In the genomic region with DNA sequence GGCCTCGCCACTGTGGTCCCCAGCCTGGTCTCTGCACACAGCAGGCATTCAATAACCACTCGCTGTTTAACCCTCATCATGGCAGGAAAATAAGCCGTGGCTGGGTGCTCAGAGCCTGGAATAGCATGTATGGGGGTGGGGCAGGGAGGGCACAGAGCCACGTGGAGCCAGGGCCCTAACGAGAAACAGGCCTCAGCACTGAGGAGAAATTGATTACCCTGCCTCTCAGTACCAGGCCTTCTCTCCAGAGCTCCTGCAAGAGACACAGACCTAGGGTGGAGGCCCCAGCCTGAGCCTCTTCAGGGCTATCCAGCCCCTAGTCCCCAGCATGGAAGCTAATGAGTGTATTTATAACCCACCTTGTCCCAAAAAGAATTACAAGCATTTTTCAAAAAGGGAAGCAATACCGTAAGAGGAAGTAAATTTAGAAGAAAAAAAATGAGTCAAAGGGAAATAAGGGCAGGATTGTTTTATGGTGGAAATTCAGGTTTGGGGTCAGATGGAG, we compare ENCODE assay signal across 9 cellular contexts.
DNase-seq lines count a peak whose midpoint lies in the region; ATAC-seq, FAIRE-seq and TF ChIP-seq lines count a peak whose summit lies in the region.
"Had no signal": no experiment of that assay in that cellular context is flagged by ENCODE, and none has a peak within 500 bp of the region (broad histone marks: within the 10 kb centered on the region; RNA-seq: fewer than 3 reads in every experiment).

No MANE protein-coding gene starts in this region.

- peaks cover under 1 to 2% of the 10 kb centered on the region in 2 donors for H3K36me3 Mint-ChIP-seq in activated T-cell treated with anti-CD3 and anti-CD28 coated beads, Interleukin-2, amount 50 U/mL, for 72 hours (ENCODE audit: insufficient read depth in 2 of 2)

- H3K36me3 ChIP-seq in BLaER1 = no peaks in the 10 kb centered on the region
- H3K36me3 ChIP-seq in lower lobe of right lung = no peaks in the 10 kb centered on the region

- ATAC-seq in GM21825 (IDR thresholded peaks at IDR 0.05; ENCODE audit: unreplicated experiment) (peak; percentile 31), lower lobe of right lung (peak; percentile 48 to 63)
- no peak for ATAC-seq in activated T-cell treated with anti-CD3 and anti-CD28 coated beads, Interleukin-2, amount 50 U/mL, for 72 hours (replicated peaks in 1 of 2)
- ATAC-seq: HCT116 had no signal

- peak; percentile 86 for DNase-seq in NOMO-1 treated with DMSO at 0.1 percent for 48 hours (lab: John Stamatoyannopoulos, UW; ENCODE audit: unreplicated experiment)
- no peak for DNase-seq in lower lobe of right lung
- DNase-seq in DMS 273 treated with DMSO at 0.1 percent for 48 hours (lab: John Stamatoyannopoulos, UW) = no peak
- DNase-seq in D721Med (ENCODE audit: insufficient read length, low spot score) = no peak
- no peak for DNase-seq in activated T-cell treated with anti-CD3 and anti-CD28 coated beads, Interleukin-2, amount 50 U/mL, for 72 hours
- DNase-seq in A172 (ENCODE audit: low spot score) = no peak

- H3K4me1 ChIP-seq in BLaER1 (peaks cover 12% of the 10 kb centered on the region), lower lobe of right lung (peaks cover 4% of the 10 kb centered on the region)

- H3K27ac Mint-ChIP-seq in activated T-cell treated with anti-CD3 and anti-CD28 coated beads, Interleukin-2, amount 50 U/mL, for 72 hours = no peak overlapping the region

- H3K4me3 ChIP-seq in BLaER1 (no peak overlapping the region), lower lobe of right lung (no peak overlapping the region)

- FAIRE-seq in D721Med (lab: Jason Lieb, UNC) = no peak

- peak overlapping the region; percentile 23; the same call in 1 of the 2 replicates for H3K4me2 ChIP-seq in BLaER1

- no peaks in the 10 kb centered on the region for H3K9me3 ChIP-seq in BLaER1
- no peaks in the 10 kb centered on the region for H3K9me3 ChIP-seq in lower lobe of right lung

- no peaks in the 10 kb centered on the region for H3K27me3 ChIP-seq in BLaER1
- H3K27me3 ChIP-seq in lower lobe of right lung (ENCODE audit: low read depth) = no peaks in the 10 kb centered on the region

- peaks cover 32% of the 10 kb centered on the region for H3K27me3 Mint-ChIP-seq in activated T-cell treated with anti-CD3 and anti-CD28 coated beads, Interleukin-2, amount 50 U/mL, for 72 hours (ENCODE audit: low read depth)

- no peak overlapping the region for H3K4me3 Mint-ChIP-seq in activated T-cell treated with anti-CD3 and anti-CD28 coated beads, Interleukin-2, amount 50 U/mL, for 72 hours

- TF ChIP-seq CTCF in lower lobe of right lung (IDR thresholded peaks at IDR 0.05) (no peak), D721Med (IDR thresholded peaks at IDR 0.05; ENCODE audit: insufficient read depth, missing control alignments) (no peak)

- H3K27ac ChIP-seq in BLaER1 (no peak overlapping the region), lower lobe of right lung (peak overlapping the region; percentile 76)

- H3K9ac ChIP-seq in BLaER1 = no peak overlapping the region

- H4K20me1 ChIP-seq in BLaER1 = no peaks in the 10 kb centered on the region

- intact Hi-C loops in lower lobe of right lung (cut with DNase I) = no loop called here

- peaks cover 3 to 5% of the 10 kb centered on the region in 2 donors for H3K9me3 Mint-ChIP-seq in activated T-cell treated with anti-CD3 and anti-CD28 coated beads, Interleukin-2, amount 50 U/mL, for 72 hours

- peaks cover 5% of the 10 kb centered on the region for H3K4me1 Mint-ChIP-seq in activated T-cell treated with anti-CD3 and anti-CD28 coated beads, Interleukin-2, amount 50 U/mL, for 72 hours (ENCODE audit: low read depth)

Comparison
In these comparisons a context has a peak if more than half of its experiments do, and no peak if none do; other contexts are left out.
1. ATAC-seq: peak in GM21825 (single experiment) and lower lobe of right lung (2 of 2); none in activated T-cell treated with anti-CD3 and anti-CD28 coated beads, Interleukin-2, amount 50 U/mL, for 72 hours (0 of 2).